In the genomic region with DNA sequence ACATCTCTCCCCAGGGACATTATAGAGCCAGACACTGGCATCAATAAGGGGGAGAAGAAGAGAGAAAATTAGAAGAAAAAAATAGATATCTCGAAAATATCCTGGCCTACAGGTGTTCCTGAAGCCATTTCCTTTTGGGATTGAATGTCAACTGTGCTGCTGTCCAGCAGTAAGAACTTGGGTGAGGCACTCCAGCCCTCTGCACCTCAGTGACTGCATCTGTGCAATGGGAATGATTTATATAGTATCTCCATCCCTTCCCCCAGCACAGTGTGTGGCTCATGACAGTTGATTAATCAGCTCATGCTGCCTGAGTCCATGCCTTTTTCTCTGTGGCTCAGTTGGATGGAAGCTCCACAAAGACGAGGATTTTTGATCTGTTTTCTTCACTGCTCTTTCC, we compare ENCODE assay signal across 15 cellular contexts.
DNase-seq lines count a peak whose midpoint lies in the region; ATAC-seq, FAIRE-seq and TF ChIP-seq lines count a peak whose summit lies in the region.
"Had no signal": no experiment of that assay in that cellular context is flagged by ENCODE, and none has a peak within 500 bp of the region (broad histone marks: within the 10 kb centered on the region; RNA-seq: fewer than 3 reads in every experiment).

No MANE protein-coding gene starts in this region.

- H3K4me2 ChIP-seq in A549 = no peak overlapping the region
- peak overlapping the region; percentile 87 for H3K4me2 ChIP-seq in BLaER1
- H3K4me2 ChIP-seq in K562 (ENCODE audit: insufficient read depth, low read length) = no peak overlapping the region

- WGBS in A549 (ENCODE audit: missing lambda C conversion rate) = 39% methylated on average over 2 of the region's 2 CpGs
- WGBS in K562 (ENCODE audit: insufficient coverage, low coverage, missing lambda C conversion rate) = 2% methylated on average over 2 of the region's 2 CpGs

- TF ChIP-seq POLR2A in A549 (IDR thresholded peaks at IDR 0.05; ENCODE audit: low read length) (no peak), K562 (conservative IDR thresholded peaks at IDR 0.05) (no peak)

- no peak for FAIRE-seq in A549 (lab: Jason Lieb, UNC)
- no peak for FAIRE-seq in K562 (lab: Jason Lieb, UNC)
- FAIRE-seq: G401.6, GM12892 had no signal

- no peaks in the 10 kb centered on the region for H3K27me3 ChIP-seq in BLaER1
- peaks cover 27 to 71% of the 10 kb centered on the region in 2 experiments for H3K27me3 ChIP-seq in K562 (ENCODE audit: control insufficient read depth in 2 of 2, insufficient read depth in 2 of 2, low read length in 2 of 2)
- H3K27me3 ChIP-seq in HAP-1 (ENCODE audit: low read depth) = no peaks in the 10 kb centered on the region

- H3K4me3 ChIP-seq in A549 (no peak overlapping the region), BLaER1 (no peak overlapping the region), K562 (no peak overlapping the region), HAP-1 (no peak overlapping the region)

- TF ChIP-seq CTCF in A549 (IDR thresholded peaks at IDR 0.05) = no peak
- no peak for TF ChIP-seq CTCF in K562 (IDR thresholded peaks at IDR 0.05 in 2 of 3, conservative IDR thresholded peaks at IDR 0.05 in 1 of 3; ENCODE audit: insufficient read depth in 2 of 3, low read depth in 1 of 3, low read length in 3 of 3)
- TF ChIP-seq CTCF in GM20000 (IDR thresholded peaks at IDR 0.05; ENCODE audit: extremely low read depth, missing control alignments) = no peak

- no peaks in the 10 kb centered on the region for H3K79me2 ChIP-seq in K562 (ENCODE audit: control insufficient read depth, insufficient read depth, low read length)

- no peak overlapping the region for H2AFZ ChIP-seq in K562 (ENCODE audit: low read depth, low read length)

- POLR2A ChIA-PET in A549 (lab: Yijun Ruan, JAX) (no interaction called here), K562 (lab: Yijun Ruan, JAX) (interaction anchor here (0.5 to 0.7 kb wide), 2 partner anchors 40 to 75 kb away, joined by 3 to 5 read pairs; no protein-coding TSS in a partner anchor)

- H3K9me3 ChIP-seq in A549 = no peaks in the 10 kb centered on the region
- no peaks in the 10 kb centered on the region for H3K9me3 ChIP-seq in BLaER1
- no peaks in the 10 kb centered on the region for H3K9me3 ChIP-seq in K562 (replicated peaks; ENCODE audit: control insufficient read depth, insufficient read depth, low read depth, low read length)
- H3K9me3 ChIP-seq in HAP-1 = no peaks in the 10 kb centered on the region

- BruUV-seq in K562 (replicated peaks; lab: Mats Ljungman, UMichigan) = no TSS peak

- no peaks in the 10 kb centered on the region for H3K9me1 ChIP-seq in K562 (ENCODE audit: control insufficient read depth, insufficient read depth, low read length)

- H3K9ac ChIP-seq in BLaER1 = no peak overlapping the region
- no peak overlapping the region for H3K9ac ChIP-seq in K562 (ENCODE audit: insufficient read depth in 1 of 2, low read depth in 2 of 2, low read length in 2 of 2)

- in situ Hi-C loops in K562 (cut with MboI) = no loop called here
- in situ Hi-C loops in HAP-1 (cut with MboI; ENCODE audit: low sequenced_read_pairs) = no loop called here

- DNase-seq in A549 (ENCODE audit: low read depth in 1 of 2, low spot score in 1 of 2) = no peak
- no peak for DNase-seq in K562 (ENCODE audit: extremely low read depth in 1 of 4, low spot score in 3 of 4)
- no peak for DNase-seq in HAP-1 (ENCODE audit: low spot score in 2 of 2)
- no peak for DNase-seq in GM20000 (ENCODE audit: low spot score)
- DNase-seq in mucosa of gallbladder (ENCODE audit: low spot score) = no peak
- DNase-seq: C1 segment of cervical spinal cord; Calu3; CD4-positive, alpha-beta memory T cell; COR-L47; DMS79 treated with DMSO at 0.1 percent for 48 hours; GOT3 had no signal

- H4K20me1 ChIP-seq in BLaER1 (no peaks in the 10 kb centered on the region), K562 (replicated peaks; ENCODE audit: control insufficient read depth, insufficient read depth, low read length) (peaks cover 10% of the 10 kb centered on the region; the same call in 1 of the 2 replicates)

- intact Hi-C loops in K562 (cut with micrococcal nuclease) = no loop called here

- H3K4me1 ChIP-seq in A549 = no peaks in the 10 kb centered on the region
- peaks cover 62% of the 10 kb centered on the region for H3K4me1 ChIP-seq in BLaER1
- H3K4me1 ChIP-seq in K562 (replicated peaks in 1 of 2; ENCODE audit: control insufficient read depth in 2 of 2, insufficient read depth in 2 of 2, low read length in 2 of 2) = peaks cover 0 to 7% of the 10 kb centered on the region in 2 experiments; a peak in 3 of 5 replicates
- no peaks in the 10 kb centered on the region for H3K4me1 ChIP-seq in HAP-1

- TF ChIP-seq RAD21 in A549 (conservative IDR thresholded peaks at IDR 0.05 in 1 of 2, IDR thresholded peaks at IDR 0.05 in 1 of 2) (no peak), Ishikawa (IDR thresholded peaks at IDR 0.05; ENCODE audit: low read depth) (no peak), K562 (CRISPR knock-in tag; conservative IDR thresholded peaks at IDR 0.05 in 1 of 2, IDR thresholded peaks at IDR 0.05 in 1 of 2) (no peak)

- ATAC-seq in A549 = no peak
- no peak for ATAC-seq in K562

- CTCF ChIA-PET in A549 (lab: Yijun Ruan, JAX) (no interaction called here), K562 (lab: Yijun Ruan, JAX; ENCODE audit: low intra/inter-chr PET ratio) (no interaction called here)

- no peaks in the 10 kb centered on the region for H3K36me3 ChIP-seq in BLaER1
- H3K36me3 ChIP-seq in K562 (ENCODE audit: control insufficient read depth, insufficient read depth, low read length) = no peaks in the 10 kb centered on the region
- no peaks in the 10 kb centered on the region for H3K36me3 ChIP-seq in HAP-1 (replicated peaks)

- no peak for TF ChIP-seq EP300 in A549 (IDR thresholded peaks at IDR 0.05)
- no peak for TF ChIP-seq EP300 in Ishikawa (IDR thresholded peaks at IDR 0.05; ENCODE audit: borderline replicate concordance)
- no peak for TF ChIP-seq EP300 in K562 (IDR thresholded peaks at IDR 0.05; ENCODE audit: low read length)

- no peak overlapping the region for H3K27ac ChIP-seq in A549
- no peak overlapping the region for H3K27ac ChIP-seq in BLaER1
- no peak overlapping the region for H3K27ac ChIP-seq in K562 (ENCODE audit: extremely low read depth, low read depth, low read length)

TF ChIP-seq in A549, 52 proteins besides CTCF, POLR2A, EP300 and RAD21 (continues in another document):
- TF ChIP-seq, protein P1, sequence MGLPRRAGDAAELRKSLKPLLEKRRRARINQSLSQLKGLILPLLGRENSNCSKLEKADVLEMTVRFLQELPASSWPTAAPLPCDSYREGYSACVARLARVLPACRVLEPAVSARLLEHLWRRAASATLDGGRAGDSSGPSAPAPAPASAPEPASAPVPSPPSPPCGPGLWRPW (IDR thresholded peaks at IDR 0.05) = no peak
- TF ChIP-seq, protein P2, sequence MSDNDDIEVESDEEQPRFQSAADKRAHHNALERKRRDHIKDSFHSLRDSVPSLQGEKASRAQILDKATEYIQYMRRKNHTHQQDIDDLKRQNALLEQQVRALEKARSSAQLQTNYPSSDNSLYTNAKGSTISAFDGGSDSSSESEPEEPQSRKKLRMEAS (IDR thresholded peaks at IDR 0.05) = no peak
- no peak for TF ChIP-seq CHD2 (IDR thresholded peaks at IDR 0.05; ENCODE audit: low read length, partially characterized antibody)

TF ChIP-seq in K562, 482 proteins besides CTCF, POLR2A, EP300 and RAD21:
- no peak for TF ChIP-seq POLR2G (IDR thresholded peaks at IDR 0.05; ENCODE audit: low read depth, low read length)
- no peak for TF ChIP-seq NFE2L1 (tag; IDR thresholded peaks at IDR 0.05; ENCODE audit: borderline replicate concordance, low read depth)
- TF ChIP-seq TCF3 (CRISPR knock-in tag; IDR thresholded peaks at IDR 0.05) = no peak
- no peak for TF ChIP-seq CTBP1 (IDR thresholded peaks at IDR 0.05; ENCODE audit: borderline replicate concordance)
- no peak for TF ChIP-seq TAL1 (IDR thresholded peaks at IDR 0.05)
- TF ChIP-seq, protein P3, sequence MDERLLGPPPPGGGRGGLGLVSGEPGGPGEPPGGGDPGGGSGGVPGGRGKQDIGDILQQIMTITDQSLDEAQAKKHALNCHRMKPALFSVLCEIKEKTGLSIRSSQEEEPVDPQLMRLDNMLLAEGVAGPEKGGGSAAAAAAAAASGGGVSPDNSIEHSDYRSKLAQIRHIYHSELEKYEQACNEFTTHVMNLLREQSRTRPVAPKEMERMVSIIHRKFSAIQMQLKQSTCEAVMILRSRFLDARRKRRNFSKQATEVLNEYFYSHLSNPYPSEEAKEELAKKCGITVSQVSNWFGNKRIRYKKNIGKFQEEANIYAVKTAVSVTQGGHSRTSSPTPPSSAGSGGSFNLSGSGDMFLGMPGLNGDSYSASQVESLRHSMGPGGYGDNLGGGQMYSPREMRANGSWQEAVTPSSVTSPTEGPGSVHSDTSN (CRISPR knock-in tag; IDR thresholded peaks at IDR 0.05; ENCODE audit: low read depth) = no peak
- TF ChIP-seq, protein P3 (tag; conservative IDR thresholded peaks at IDR 0.05; ENCODE audit: low read depth) = 0 out of 2 replicates have a peak, but pooled peaks have one; percentile 16
- TF ChIP-seq CXXC5 (CRISPR knock-in tag; IDR thresholded peaks at IDR 0.05) = no peak
- peak; percentile 82 for TF ChIP-seq RBM25 (IDR thresholded peaks at IDR 0.05; ENCODE audit: low read depth, low read length, severe bottlenecking)
